Comparison of ENCODE assay signal across 1 cellular context in the genomic region with DNA sequence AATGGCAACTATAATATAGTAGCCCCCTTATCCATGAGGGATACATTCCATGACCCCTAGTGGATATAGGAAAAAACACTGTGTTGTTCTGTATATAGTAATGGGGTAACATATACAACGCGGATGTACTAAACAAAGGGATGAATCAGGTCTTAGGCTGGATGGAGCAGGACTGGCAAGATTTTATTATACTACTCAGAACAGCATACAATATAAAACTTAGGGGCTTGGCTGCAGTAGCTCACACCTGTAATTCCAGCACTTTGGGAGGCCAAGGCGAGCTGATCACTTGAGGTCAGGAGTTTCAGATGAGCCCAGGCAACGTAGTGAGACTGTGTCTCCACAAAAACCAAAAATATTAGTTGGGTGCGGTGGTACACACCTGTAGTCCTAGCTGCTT.
TF ChIP-seq lines count a peak whose summit lies in the region.

No MANE protein-coding gene starts in this region.

TF ChIP-seq in A549, 52 proteins besides CTCF, POLR2A, EP300 and RAD21 (continued from another document):
- TF ChIP-seq REST (IDR thresholded peaks at IDR 0.05), result no peak
- TF ChIP-seq MAX (IDR thresholded peaks at IDR 0.05), result no peak
- TF ChIP-seq CHD2 (IDR thresholded peaks at IDR 0.05; ENCODE audit: low read length, partially characterized antibody), result no peak
- no peak for TF ChIP-seq CBX8 (IDR thresholded peaks at IDR 0.05)
- TF ChIP-seq, protein P1, sequence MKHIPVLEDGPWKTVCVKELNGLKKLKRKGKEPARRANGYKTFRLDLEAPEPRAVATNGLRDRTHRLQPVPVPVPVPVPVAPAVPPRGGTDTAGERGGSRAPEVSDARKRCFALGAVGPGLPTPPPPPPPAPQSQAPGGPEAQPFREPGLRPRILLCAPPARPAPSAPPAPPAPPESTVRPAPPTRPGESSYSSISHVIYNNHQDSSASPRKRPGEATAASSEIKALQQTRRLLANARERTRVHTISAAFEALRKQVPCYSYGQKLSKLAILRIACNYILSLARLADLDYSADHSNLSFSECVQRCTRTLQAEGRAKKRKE (CRISPR knock-in tag; IDR thresholded peaks at IDR 0.05; ENCODE audit: low read depth), result no peak
- TF ChIP-seq HDAC2 (IDR thresholded peaks at IDR 0.05), result no peak
- TF ChIP-seq CBX2 (IDR thresholded peaks at IDR 0.05; ENCODE audit: borderline replicate concordance, low read depth), result no peak
- no peak for TF ChIP-seq SMC3 (IDR thresholded peaks at IDR 0.05)
- TF ChIP-seq HOXB5 (CRISPR knock-in tag; IDR thresholded peaks at IDR 0.05), result no peak
- TF ChIP-seq MYC (IDR thresholded peaks at IDR 0.05; ENCODE audit: borderline replicate concordance, low read length), result no peak
